Comparison of ENCODE assay signal across 9 cellular contexts in the genomic region with DNA sequence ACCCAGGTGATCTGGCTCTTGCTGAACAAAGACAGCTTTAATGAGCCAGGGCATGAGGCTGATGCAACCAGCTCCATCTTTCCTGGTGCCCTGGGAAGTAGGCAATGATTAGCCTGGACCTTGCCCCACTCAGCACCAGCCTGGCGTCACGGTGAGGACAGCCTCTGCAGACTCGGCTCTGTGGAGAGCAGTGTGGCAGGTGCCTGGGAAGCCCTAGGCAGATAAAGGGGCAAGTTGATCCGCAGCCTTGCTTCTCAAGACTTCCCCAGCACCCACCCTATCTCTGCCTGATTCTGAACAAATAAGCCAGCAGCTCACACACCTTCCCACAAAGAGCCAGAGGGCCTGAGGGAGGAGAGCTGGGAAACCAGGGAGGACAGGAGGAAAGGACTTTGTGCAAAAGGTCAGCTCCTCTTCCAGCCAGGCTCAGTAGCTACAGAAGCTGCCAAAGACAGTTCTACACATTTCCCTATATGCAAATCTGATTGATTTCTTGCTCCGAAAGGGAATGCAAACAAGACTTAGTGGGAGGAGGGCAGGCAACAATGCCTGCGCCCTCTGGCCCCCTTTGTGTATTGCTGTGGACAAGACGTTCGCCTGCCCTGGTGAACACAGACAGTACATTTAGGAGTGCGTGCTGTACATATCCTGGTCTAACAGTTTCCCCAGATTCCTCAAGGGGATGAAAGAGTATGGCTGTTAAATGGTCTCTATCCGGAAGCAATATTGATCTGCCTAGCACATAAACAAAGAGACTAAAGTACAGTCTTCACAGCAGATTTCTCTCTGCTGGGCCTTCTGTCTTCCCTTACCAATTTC.
A peak's percentile ranks its signal among the peaks of the same experiment; 100 is the strongest.
DNase-seq lines count a peak whose midpoint lies in the region; ATAC-seq, FAIRE-seq and TF ChIP-seq lines count a peak whose summit lies in the region.
"Had no signal": no experiment of that assay in that cellular context is flagged by ENCODE, and none has a peak within 500 bp of the region (broad histone marks: within the 10 kb centered on the region; RNA-seq: fewer than 3 reads in every experiment).

No MANE protein-coding gene starts in this region.

- peak overlapping the region; percentile 63 for H3K9ac ChIP-seq in skeletal muscle satellite cell (ENCODE audit: low read depth, low read length)

- no peaks in the 10 kb centered on the region for H3K9me2 ChIP-seq in GM23338 (ENCODE audit: insufficient read depth)

- H3K27me3 Mint-ChIP-seq in GM23338 (ENCODE audit: insufficient read depth, low read depth, poor library complexity): peaks cover 12% of the 10 kb centered on the region
- H3K27me3 Mint-ChIP-seq in natural killer cell (ENCODE audit: low read depth in 2 of 2): peaks cover 0 to 9% of the 10 kb centered on the region in 2 donors

- H3K27ac ChIP-seq in GM23338 (ENCODE audit: low read depth) (peak overlapping the region; percentile 27), right cardiac atrium (ENCODE audit: low read length) (peak overlapping the region; percentile 66)

- peak; percentile 49 for FAIRE-seq in RCC 7860 (lab: Jason Lieb, UNC)

- H3K4me2 ChIP-seq in GM23338 (peak overlapping the region; percentile 1), skeletal muscle satellite cell (ENCODE audit: low read length) (peak overlapping the region; percentile 74)

- WGBS in right cardiac atrium: 80% methylated on average over 10 of the region's 10 CpGs

- no peaks in the 10 kb centered on the region; the same call in 2 of the 3 replicates for H3K36me3 Mint-ChIP-seq in GM23338 (ENCODE audit: low read depth)
- H3K36me3 Mint-ChIP-seq in natural killer cell: no peaks in the 10 kb centered on the region

- H3K9me3 Mint-ChIP-seq in GM23338: no peaks in the 10 kb centered on the region
- H3K9me3 Mint-ChIP-seq in natural killer cell: no peaks in the 10 kb centered on the region

- H3K27ac Mint-ChIP-seq in GM23338 (peak overlapping the region; percentile 96), natural killer cell (no peak overlapping the region)

- H3K36me3 ChIP-seq in GM23338 (ENCODE audit: insufficient read depth): no peaks in the 10 kb centered on the region
- peaks cover 46% of the 10 kb centered on the region for H3K36me3 ChIP-seq in skeletal muscle satellite cell (ENCODE audit: insufficient read depth, low read length)

- TF ChIP-seq CTCF in GM23338 (conservative IDR thresholded peaks at IDR 0.05; ENCODE audit: low read depth in 2 of 2): no peak
- TF ChIP-seq CTCF in natural killer cell (IDR thresholded peaks at IDR 0.05): no peak

- no peaks in the 10 kb centered on the region for H4K20me1 ChIP-seq in GM23338 (replicated peaks; ENCODE audit: insufficient read depth)

- H3K79me2 ChIP-seq in GM23338 (replicated peaks; ENCODE audit: insufficient read depth): peaks cover 10% of the 10 kb centered on the region

- H3K4me1 ChIP-seq in GM23338 (ENCODE audit: insufficient read depth) (peaks cover 36% of the 10 kb centered on the region), right cardiac atrium (ENCODE audit: control insufficient read depth, insufficient read depth, low read length) (peaks cover 27% of the 10 kb centered on the region), skeletal muscle satellite cell (ENCODE audit: control insufficient read depth, insufficient read depth, low read length) (peaks cover 88% of the 10 kb centered on the region)

- no peak overlapping the region; the same call in 2 of the 3 replicates for H3K4me3 Mint-ChIP-seq in GM23338
- H3K4me3 Mint-ChIP-seq in natural killer cell: no peak overlapping the region

- H3F3A ChIP-seq in GM23338 (replicated peaks; ENCODE audit: low read depth): no peaks in the 10 kb centered on the region

- no peak for DNase-seq in GM23338 (ENCODE audit: low spot score)
- peak; percentile 58 for DNase-seq in RCC 7860 (ENCODE audit: low spot score)
- DNase-seq in right cardiac atrium: no peak
- DNase-seq in natural killer cell: no peak
- DNase-seq in activated gamma-delta T cell (lab: John Stamatoyannopoulos, UW): no peak
- DNase-seq: activated naive CD4-positive, alpha-beta T cell treated with anti-CD3 and anti-CD28 coated beads, Interleukin-2, amount 50 U/mL, for 16 hours had no signal

- no peak overlapping the region for H2AFZ ChIP-seq in GM23338

- ATAC-seq in GM23338: no peak; the same call in 2 of the 3 replicates
- ATAC-seq in right cardiac atrium: no peak
- ATAC-seq in HG03039 (IDR thresholded peaks at IDR 0.05; ENCODE audit: unreplicated experiment): no peak
- no peak for ATAC-seq in HG03135 (IDR thresholded peaks at IDR 0.05; ENCODE audit: unreplicated experiment)
- ATAC-seq in natural killer cell: no peak

- intact Hi-C loops in right cardiac atrium (cut with DNase I): no loop called here
- intact Hi-C loops in natural killer cell (cut with micrococcal nuclease): no loop called here

- peaks cover 74% of the 10 kb centered on the region for H3K4me1 Mint-ChIP-seq in GM23338
- H3K4me1 Mint-ChIP-seq in natural killer cell: peaks cover 16 to 28% of the 10 kb centered on the region in 2 donors

- no peaks in the 10 kb centered on the region for H3K27me3 ChIP-seq in GM23338 (ENCODE audit: insufficient read depth)
- H3K27me3 ChIP-seq in right cardiac atrium (ENCODE audit: control insufficient read depth, insufficient read depth): no peaks in the 10 kb centered on the region
- H3K27me3 ChIP-seq in skeletal muscle satellite cell (ENCODE audit: control insufficient read depth, insufficient read depth, low read length): no peaks in the 10 kb centered on the region

- H3K9me3 ChIP-seq in right cardiac atrium (ENCODE audit: control insufficient read depth, low read length) (no peaks in the 10 kb centered on the region), skeletal muscle satellite cell (replicated peaks; ENCODE audit: low read length) (no peaks in the 10 kb centered on the region)

- no peak overlapping the region for H3K4me3 ChIP-seq in GM23338
- H3K4me3 ChIP-seq in right cardiac atrium (ENCODE audit: low read length): no peak overlapping the region
- no peak overlapping the region for H3K4me3 ChIP-seq in skeletal muscle satellite cell (ENCODE audit: low read length)

TF ChIP-seq in GM23338, 12 proteins besides CTCF, POLR2A, EP300 and RAD21:
- no peak for TF ChIP-seq CREB1 (CRISPR knock-in tag; IDR thresholded peaks at IDR 0.05; ENCODE audit: low read depth)
